ENCODE assay signal across 8 cellular contexts in genomic region chr3:187747506-187747905, GRCh38. TPM values are rescaled to one million over a fixed set of nuclear protein-coding genes. Genes with fewer than 3 reads are reported as not detected.
DNase-seq lines count a peak whose midpoint lies in the region; FAIRE-seq and TF ChIP-seq lines count a peak whose summit lies in the region.

No MANE protein-coding gene starts in this region.

- H3K27ac ChIP-seq in astrocyte (ENCODE audit: low read depth, low read length): no peak overlapping the region
- peak overlapping the region; percentile 83 for H3K27ac ChIP-seq in muscle layer of duodenum (ENCODE audit: low read length)
- peak overlapping the region; percentile 97 to 100 (median 100) for H3K27ac ChIP-seq in thyroid gland

- no peak for FAIRE-seq in astrocyte (lab: Jason Lieb, UNC)

- H3K9me3 ChIP-seq in astrocyte (ENCODE audit: insufficient read depth, low read depth, low read length) (no peaks in the 10 kb centered on the region), muscle layer of duodenum (ENCODE audit: control insufficient read depth in 1 of 2, low read length in 2 of 2) (no peaks in the 10 kb centered on the region), thyroid gland (no peaks in the 10 kb centered on the region)

- H3K27me3 ChIP-seq in astrocyte (ENCODE audit: insufficient read depth, low read length) (no peaks in the 10 kb centered on the region), muscle layer of duodenum (ENCODE audit: low read depth, low read length) (no peaks in the 10 kb centered on the region), thyroid gland (no peaks in the 10 kb centered on the region)

- peaks cover 8% of the 10 kb centered on the region for H4K20me1 ChIP-seq in astrocyte (ENCODE audit: insufficient read depth, low read length)

- TF ChIP-seq CTCF in astrocyte (IDR thresholded peaks at IDR 0.05; ENCODE audit: insufficient read depth, low read depth, low read length) (no peak), thyroid gland (IDR thresholded peaks at IDR 0.05) (no peak)

- H3K27me3 Mint-ChIP-seq in activated T-cell treated with anti-CD3 and anti-CD28 coated beads, Interleukin-2, amount 50 U/mL, for 24 hours: no peaks in the 10 kb centered on the region
- H3K27me3 Mint-ChIP-seq in astrocyte (ENCODE audit: low read depth, unreplicated experiment): no peaks in the 10 kb centered on the region

- peak overlapping the region; percentile 100 for H3K27ac Mint-ChIP-seq in activated T-cell treated with anti-CD3 and anti-CD28 coated beads, Interleukin-2, amount 50 U/mL, for 24 hours
- peak overlapping the region; percentile 28 for H3K27ac Mint-ChIP-seq in astrocyte (ENCODE audit: unreplicated experiment)

- peaks cover 32% of the 10 kb centered on the region for H3K36me3 Mint-ChIP-seq in activated T-cell treated with anti-CD3 and anti-CD28 coated beads, Interleukin-2, amount 50 U/mL, for 24 hours (ENCODE audit: low read depth)
- H3K36me3 Mint-ChIP-seq in astrocyte (ENCODE audit: low read depth, unreplicated experiment): no peaks in the 10 kb centered on the region

- H3K4me3 ChIP-seq in astrocyte (ENCODE audit: insufficient read depth, low read depth, low read length) (no peak overlapping the region), muscle layer of duodenum (ENCODE audit: low read depth in 1 of 2, low read length in 2 of 2) (no peak overlapping the region), thyroid gland (replicated peaks in 1 of 3) (no peak overlapping the region)

- H3K9me3 Mint-ChIP-seq in activated T-cell treated with anti-CD3 and anti-CD28 coated beads, Interleukin-2, amount 50 U/mL, for 24 hours: no peaks in the 10 kb centered on the region
- H3K9me3 Mint-ChIP-seq in astrocyte (ENCODE audit: unreplicated experiment): no peaks in the 10 kb centered on the region

- no peak for TF ChIP-seq POLR2A in thyroid gland (IDR thresholded peaks at IDR 0.05)

- H2AFZ ChIP-seq in astrocyte (ENCODE audit: low read depth, low read length): no peak overlapping the region

- H3K4me2 ChIP-seq in astrocyte (ENCODE audit: low read length): no peak overlapping the region

- 52 to 56% methylated on average over 5 of the region's 5 CpGs for WGBS in thyroid gland, 2 donors

- H3K4me1 ChIP-seq in astrocyte (ENCODE audit: insufficient read depth, low read length) (peaks cover 6% of the 10 kb centered on the region), muscle layer of duodenum (ENCODE audit: control insufficient read depth in 1 of 2, insufficient read depth in 2 of 2, low read length in 2 of 2) (peaks cover 0 to 22% of the 10 kb centered on the region in 2 donors), thyroid gland (peaks cover 27 to 36% of the 10 kb centered on the region in 2 donors)

- peaks cover 59% of the 10 kb centered on the region for H3K4me1 Mint-ChIP-seq in activated T-cell treated with anti-CD3 and anti-CD28 coated beads, Interleukin-2, amount 50 U/mL, for 24 hours (ENCODE audit: low read depth)
- peaks cover 41% of the 10 kb centered on the region for H3K4me1 Mint-ChIP-seq in astrocyte (ENCODE audit: low read depth, unreplicated experiment)

- no peak for DNase-seq in activated T-cell treated with anti-CD3 and anti-CD28 coated beads, Interleukin-2, amount 50 U/mL, for 24 hours
- no peak for DNase-seq in activated T-cell treated with anti-CD3 and anti-CD28 coated beads, Interleukin-2, amount 50 U/mL, for 1 hour
- no peak for DNase-seq in astrocyte (ENCODE audit: low read depth)
- DNase-seq in thyroid gland: no peak
- no peak for DNase-seq in HT-29 (ENCODE audit: low spot score)
- no peak for DNase-seq in stimulated activated CD4-positive, alpha-beta T cell treated with anti-CD3 and anti-CD28 coated beads, Interleukin-2, amount 100 ng/mL, for 24 hours
- no peak for DNase-seq in central memory CD4-positive, alpha-beta T cell

- peaks cover 23% of the 10 kb centered on the region for H3K79me2 ChIP-seq in astrocyte (ENCODE audit: insufficient read depth, low read length)

- intact Hi-C loops in thyroid gland (cut with DNase I): loop anchor here (10.0 kb wide), 1 partner anchor 877 kb away; no protein-coding TSS in a partner anchor

- H3K36me3 ChIP-seq in astrocyte (ENCODE audit: insufficient read depth, low read length) (no peaks in the 10 kb centered on the region), muscle layer of duodenum (ENCODE audit: control insufficient read depth in 1 of 2, insufficient read depth in 2 of 2, low read length in 2 of 2) (peaks cover 0 to 23% of the 10 kb centered on the region in 2 donors), thyroid gland (no peaks in the 10 kb centered on the region)

- H3K9ac ChIP-seq in astrocyte (ENCODE audit: low read length): no peak overlapping the region

- H3K4me3 Mint-ChIP-seq in activated T-cell treated with anti-CD3 and anti-CD28 coated beads, Interleukin-2, amount 50 U/mL, for 24 hours: peak overlapping the region; percentile 98
- H3K4me3 Mint-ChIP-seq in astrocyte (ENCODE audit: unreplicated experiment): no peak overlapping the region

RNA-seq across cellular contexts. Expression of gene BCL6, which starts 2.2 kb away (rescaled TPM):
- total RNA-seq in astrocyte (46.0 and 46.2 TPM in 2 replicates), thyroid gland (100 to 1,000 TPM in 1 of 4 donors, 10 to 100 TPM in 3; 40.3 to 109 (median 67.2) TPM)
- total RNA-seq in HT-29 (2014; rRNA removed; shearing (Covaris generic)): 11.8 and 12.0 TPM in 2 replicates

RNA-seq across cellular contexts. Expression of gene RTP2, which starts 45.1 kb away (rescaled TPM):
- total RNA-seq in astrocyte (not detected in 2 replicates), thyroid gland (not detected)
- total RNA-seq in HT-29 (2014; rRNA removed; shearing (Covaris generic)): not detected in 2 replicates
